Comparison of ENCODE assay signal across 15 cellular contexts in the genomic region with DNA sequence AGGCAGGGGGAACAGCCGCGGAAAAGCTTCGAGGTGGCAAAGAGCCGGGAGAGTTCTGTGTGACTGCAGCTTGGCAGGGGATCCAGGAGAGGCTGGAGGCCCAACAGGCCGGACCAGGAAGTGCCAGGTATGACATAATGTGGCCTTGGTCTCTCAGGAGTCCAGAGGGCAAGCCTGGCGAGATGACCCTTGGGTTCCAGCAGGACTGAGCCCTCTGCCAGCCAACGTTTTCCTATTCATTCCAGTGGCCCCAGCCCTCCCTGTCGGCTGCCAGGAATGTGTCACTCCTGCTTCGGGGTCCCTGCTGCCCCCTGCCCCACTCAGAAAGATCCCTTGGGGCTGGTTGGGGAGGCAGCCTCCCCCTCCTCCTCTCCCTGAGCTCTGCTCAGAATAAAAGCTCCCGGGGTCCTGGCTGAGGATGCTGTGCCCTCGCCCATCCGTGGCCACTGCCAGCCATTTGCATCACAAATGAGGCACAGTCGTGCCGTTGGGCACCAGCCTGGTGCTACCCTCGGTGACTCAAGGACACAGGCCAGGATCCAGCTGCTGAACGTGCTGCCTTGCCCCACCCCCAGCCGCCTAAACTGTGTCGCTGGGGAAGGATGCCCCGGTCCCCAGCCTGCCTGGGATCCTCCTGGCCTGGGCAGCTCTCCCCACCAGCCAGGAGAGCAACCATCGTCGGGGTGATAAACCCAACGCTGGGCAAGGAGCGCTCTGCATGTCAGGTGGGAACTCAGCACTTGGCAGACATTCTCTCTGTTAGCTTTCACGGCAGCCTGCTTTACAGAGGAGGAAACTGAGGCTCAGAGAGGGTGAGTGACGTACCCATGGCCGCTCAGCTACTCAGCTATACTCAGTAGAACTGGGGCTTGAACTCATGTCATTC. TPM values are rescaled to one million over a fixed set of nuclear protein-coding genes. Genes with fewer than 3 reads are reported as not detected.
DNase-seq lines count a peak whose midpoint lies in the region; TF ChIP-seq lines count a peak whose summit lies in the region.
"Had no signal": no experiment of that assay in that cellular context is flagged by ENCODE, and none has a peak within 500 bp of the region (broad histone marks: within the 10 kb centered on the region; RNA-seq: fewer than 3 reads in every experiment).

No MANE protein-coding gene starts in this region.

- H3K4me3 Mint-ChIP-seq in CD14-positive monocyte (no peak overlapping the region), Caco-2 (ENCODE audit: unreplicated experiment) (no peak overlapping the region)
- H3K4me3 Mint-ChIP-seq: nephron progenitor cell had no signal

- H3K9me3 Mint-ChIP-seq in CD14-positive monocyte (peaks cover 0 to 6% (median 0%) of the 10 kb centered on the region in 7 donors), Caco-2 (ENCODE audit: unreplicated experiment) (peaks cover 10% of the 10 kb centered on the region)
- H3K9me3 Mint-ChIP-seq: nephron progenitor cell had no signal

- peaks cover 3% of the 10 kb centered on the region for H3K79me1 ChIP-seq in trophoblast cell (ENCODE audit: low read length)

- H3K4me1 ChIP-seq in NT2/D1 (ENCODE audit: insufficient read depth, insufficient read length) (peaks cover 19% of the 10 kb centered on the region), trophoblast cell (ENCODE audit: control insufficient read depth in 1 of 2, insufficient read depth in 2 of 2, low read length in 2 of 2) (peaks cover 4 to 8% of the 10 kb centered on the region in 2 experiments), Caco-2 (no peaks in the 10 kb centered on the region)

- POLR2A ChIA-PET in Caco-2 (lab: Charles Lee) = no interaction called here

- H3K36me3 ChIP-seq in NT2/D1 (ENCODE audit: insufficient read depth, insufficient read length, low read length) (no peaks in the 10 kb centered on the region), trophoblast cell (ENCODE audit: control insufficient read depth in 1 of 2, insufficient read depth in 2 of 2, low read length in 2 of 2) (no peaks in the 10 kb centered on the region), Caco-2 (ENCODE audit: control insufficient read depth, insufficient read depth, low read length) (no peaks in the 10 kb centered on the region)
- H3K36me3 ChIP-seq: brain microvascular endothelial cell, gastroesophageal sphincter, suprapubic skin had no signal

- H2BK120ac ChIP-seq in trophoblast cell (ENCODE audit: insufficient read depth, low read length, poor library complexity) = no peak overlapping the region

- H3K4ac ChIP-seq in trophoblast cell (ENCODE audit: low read depth, low read length) = no peak overlapping the region

- intact Hi-C loops in CD14-positive monocyte (cut with micrococcal nuclease) = no loop called here
- intact Hi-C loops in head of caudate nucleus (cut with DNase I) = no loop called here
- intact Hi-C loops in Caco-2 (cut with micrococcal nuclease; ENCODE audit: unreplicated experiment) = no loop called here

- DNase-seq in CD14-positive monocyte (ENCODE audit: low spot score) (no peak), NT2/D1 (ENCODE audit: low read depth, low spot score) (no peak), head of caudate nucleus (peak in 37 of 42 donors; percentile 16 to 85 (median 58)), trophoblast cell (no peak), SHP77 treated with DMSO at 0.1 percent for 48 hours (lab: John Stamatoyannopoulos, UW) (no peak), NCI-H345 treated with DMSO at 0.1 percent for 48 hours (lab: John Stamatoyannopoulos, UW; ENCODE audit: unreplicated experiment) (no peak), NCI-H446 treated with DMSO at 0.1 percent for 48 hours (lab: John Stamatoyannopoulos, UW) (no peak), Caco-2 (no peak)
- DNase-seq: activated naive CD4-positive, alpha-beta T cell treated with anti-CD3 and anti-CD28 coated beads, Interleukin-2, amount 50 U/mL, for 16 hours; NCI-H2081; nephron progenitor cell; stimulated activated CD4-positive, alpha-beta T cell treated with anti-CD3 and anti-CD28 coated beads, Interleukin-2, amount 100 ng/mL, for 48 hours had no signal

- H3K4me3 ChIP-seq in NT2/D1 (ENCODE audit: insufficient read length, low read depth) (no peak overlapping the region), trophoblast cell (ENCODE audit: low read depth, low read length) (peak overlapping the region; percentile 14), Caco-2 (ENCODE audit: low read depth, low read length) (no peak overlapping the region)
- H3K4me3 ChIP-seq: gastroesophageal sphincter, suprapubic skin had no signal

- H3K36me3 Mint-ChIP-seq in CD14-positive monocyte = peaks cover 4 to 6% of the 10 kb centered on the region in 2 donors
- no peaks in the 10 kb centered on the region for H3K36me3 Mint-ChIP-seq in Caco-2 (ENCODE audit: insufficient read depth, unreplicated experiment)

- no peak overlapping the region for H3K23ac ChIP-seq in trophoblast cell (ENCODE audit: low read length)

- no peaks in the 10 kb centered on the region for H3K79me2 ChIP-seq in trophoblast cell (ENCODE audit: control insufficient read depth, insufficient read depth, low read length, poor library complexity)

- H2BK12ac ChIP-seq in trophoblast cell (ENCODE audit: low read length) = no peak overlapping the region

- H4K8ac ChIP-seq in trophoblast cell (ENCODE audit: low read depth, low read length) = no peak overlapping the region

- no TSS peak for BruUV-seq in Caco-2 (replicated peaks; lab: Mats Ljungman, UMichigan)

- no peak overlapping the region for H3K18ac ChIP-seq in trophoblast cell (ENCODE audit: low read length)

- H2AK5ac ChIP-seq in trophoblast cell (ENCODE audit: low read length) = no peak overlapping the region

- CTCF ChIA-PET in Caco-2 (lab: Charles Lee) = interaction anchor here (0.6 to 1.0 kb wide), 3 partner anchors 10 to 70 kb away, joined by 3 to 4 read pairs (median 4); no protein-coding TSS in a partner anchor

- H3K27me3 Mint-ChIP-seq in CD14-positive monocyte (ENCODE audit: low read depth in 3 of 3) = peaks cover 0 to 7% (median 5%) of the 10 kb centered on the region in 3 donors
- H3K27me3 Mint-ChIP-seq in Caco-2 (ENCODE audit: insufficient read depth, unreplicated experiment) = peaks cover 12% of the 10 kb centered on the region

- no peak overlapping the region for H3K14ac ChIP-seq in trophoblast cell (ENCODE audit: low read length)

- H2BK5ac ChIP-seq in trophoblast cell (ENCODE audit: low read depth, low read length, poor library complexity) = no peak overlapping the region

- H3K9ac ChIP-seq in NT2/D1 (ENCODE audit: insufficient read length, low read depth) = peak overlapping the region; percentile 35
- H3K9ac ChIP-seq in trophoblast cell (ENCODE audit: low read length) = no peak overlapping the region

- TF ChIP-seq CTCF in CD14-positive monocyte (IDR thresholded peaks at IDR 0.05) (no peak), Caco-2 (IDR thresholded peaks at IDR 0.05; ENCODE audit: insufficient read depth in 1 of 2, low read depth in 1 of 2, low read length in 1 of 2, severe bottlenecking in 1 of 2, unreplicated experiment in 1 of 2) (no peak)

- H3K27me3 ChIP-seq in NT2/D1 (ENCODE audit: insufficient read depth, insufficient read length) = no peaks in the 10 kb centered on the region
- no peaks in the 10 kb centered on the region for H3K27me3 ChIP-seq in trophoblast cell (ENCODE audit: insufficient read depth, low read length)
- H3K27me3 ChIP-seq in Caco-2 (replicated peaks; ENCODE audit: control insufficient read depth, insufficient read depth, low read length) = no peaks in the 10 kb centered on the region
- H3K27me3 ChIP-seq: brain microvascular endothelial cell, gastroesophageal sphincter had no signal

- peaks cover 86% of the 10 kb centered on the region for H3K4me1 Mint-ChIP-seq in CD14-positive monocyte
- H3K4me1 Mint-ChIP-seq in Caco-2 (ENCODE audit: low read depth, unreplicated experiment) = no peaks in the 10 kb centered on the region

- H4K12ac ChIP-seq in trophoblast cell (ENCODE audit: low read depth, low read length) = no peak overlapping the region

- H3K27ac Mint-ChIP-seq in CD14-positive monocyte (peak overlapping the region; percentile 95 to 99 (median 97)), Caco-2 (ENCODE audit: unreplicated experiment) (no peak overlapping the region)
- H3K27ac Mint-ChIP-seq: nephron progenitor cell had no signal

- H4K91ac ChIP-seq in trophoblast cell (ENCODE audit: low read depth, low read length) = no peak overlapping the region

- no peak overlapping the region for H3K27ac ChIP-seq in trophoblast cell (ENCODE audit: low read depth, low read length)
- H3K27ac ChIP-seq: brain microvascular endothelial cell, gastroesophageal sphincter, suprapubic skin had no signal

- no CpG with 5 or more reads among the region's 26 CpGs for WGBS in trophoblast cell (ENCODE audit: extremely low coverage, insufficient coverage, insufficient read length)

- no peak overlapping the region for H3K4me2 ChIP-seq in trophoblast cell (ENCODE audit: low read length)

- H3K9me3 ChIP-seq in NT2/D1 (ENCODE audit: insufficient read depth, low read length) = peaks cover 4% of the 10 kb centered on the region; the same call in 1 of the 2 replicates
- no peaks in the 10 kb centered on the region for H3K9me3 ChIP-seq in trophoblast cell (ENCODE audit: insufficient read depth, low read depth, low read length)
- 0 out of 2 replicates have a peak, but pooled peaks cover 2% of the 10 kb centered on the region for H3K9me3 ChIP-seq in Caco-2
- H3K9me3 ChIP-seq: gastroesophageal sphincter, suprapubic skin had no signal

- H2AFZ ChIP-seq in trophoblast cell (ENCODE audit: insufficient read depth, low read length, poor library complexity) = no peak overlapping the region

RNA-seq across cellular contexts. Expression of a gene that starts 37.7 kb away (rescaled TPM):
- polyA plus RNA-seq in CD14-positive monocyte = 10 to 100 TPM in 1 of 2 donors, 1 to 10 TPM in 1; 7.5 to 17.8 TPM
- 161 TPM in 2 replicates for polyA plus RNA-seq in trophoblast cell (2013)
- 34.4 and 39.2 TPM in 2 replicates for total RNA-seq in Caco-2 (2022)

Comparison
In these comparisons a context has a peak if more than half of its experiments do, and no peak if none do; other contexts are left out.
1. DNase-seq: peak in head of caudate nucleus (37 of 42); none in CD14-positive monocyte (single experiment), NT2/D1 (single experiment), trophoblast cell (0 of 2), SHP77 treated with DMSO at 0.1 percent for 48 hours (single experiment), NCI-H345 treated with DMSO at 0.1 percent for 48 hours (single experiment), NCI-H446 treated with DMSO at 0.1 percent for 48 hours (single experiment) and Caco-2 (0 of 2).